Comparison of ENCODE assay signal across 1 cellular context in the genomic region with DNA sequence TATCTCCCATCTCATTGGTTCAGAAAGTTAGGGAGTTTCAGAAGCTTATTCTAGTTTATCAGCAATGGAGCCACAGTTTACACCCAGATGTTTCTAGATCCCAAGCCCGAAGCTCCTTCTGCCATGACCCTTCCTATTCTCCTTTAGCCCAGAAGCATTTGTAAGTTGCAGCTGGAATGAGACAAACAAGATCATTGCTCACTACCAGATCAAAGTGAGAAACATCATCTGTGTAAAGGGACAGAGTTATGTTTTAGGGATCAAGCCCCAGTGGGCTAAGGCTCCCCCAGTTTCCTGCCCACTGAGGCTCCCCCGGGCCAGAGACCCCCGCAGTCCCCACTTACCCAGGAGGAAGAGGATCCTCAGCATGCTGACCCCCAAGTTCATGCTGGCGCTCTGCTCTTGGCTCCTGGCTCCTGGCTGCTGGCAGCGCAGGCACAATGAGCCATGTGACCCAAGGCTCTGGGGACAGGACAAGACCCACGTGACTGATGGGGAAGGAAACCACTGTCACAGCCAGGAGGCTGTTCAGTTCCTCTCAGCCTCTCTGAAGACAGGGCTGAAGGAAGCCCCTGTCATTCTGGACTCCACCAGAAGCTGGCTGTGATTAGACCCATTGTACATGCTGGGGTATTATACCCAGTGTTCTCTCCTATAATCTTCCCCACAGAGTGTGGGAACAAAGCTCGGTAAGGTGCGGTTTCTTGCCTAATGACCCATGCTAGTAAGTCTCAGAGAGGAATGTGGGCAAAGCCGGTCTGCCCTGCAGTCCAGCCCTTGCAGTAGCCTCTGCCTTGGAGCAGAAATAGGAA.
TF ChIP-seq lines count a peak whose summit lies in the region.

Gene TMEM273, minus strand, starts transcription at position 442 of the 812 bp plus-strand sequence. Its CDS starts 55 bp downstream, at position 387.

TF ChIP-seq in K562, 482 proteins besides CTCF, POLR2A, EP300 and RAD21 (continued from another document and continues in another):
- TF ChIP-seq ARID4B (CRISPR knock-in tag; IDR thresholded peaks at IDR 0.05) = no peak
- TF ChIP-seq ZBTB40 (IDR thresholded peaks at IDR 0.05) = no peak
- no peak for TF ChIP-seq ZBTB40 (CRISPR knock-in tag; IDR thresholded peaks at IDR 0.05)
- TF ChIP-seq ADNP (tag; IDR thresholded peaks at IDR 0.05) = no peak
- TF ChIP-seq, protein P1, sequence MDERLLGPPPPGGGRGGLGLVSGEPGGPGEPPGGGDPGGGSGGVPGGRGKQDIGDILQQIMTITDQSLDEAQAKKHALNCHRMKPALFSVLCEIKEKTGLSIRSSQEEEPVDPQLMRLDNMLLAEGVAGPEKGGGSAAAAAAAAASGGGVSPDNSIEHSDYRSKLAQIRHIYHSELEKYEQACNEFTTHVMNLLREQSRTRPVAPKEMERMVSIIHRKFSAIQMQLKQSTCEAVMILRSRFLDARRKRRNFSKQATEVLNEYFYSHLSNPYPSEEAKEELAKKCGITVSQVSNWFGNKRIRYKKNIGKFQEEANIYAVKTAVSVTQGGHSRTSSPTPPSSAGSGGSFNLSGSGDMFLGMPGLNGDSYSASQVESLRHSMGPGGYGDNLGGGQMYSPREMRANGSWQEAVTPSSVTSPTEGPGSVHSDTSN (CRISPR knock-in tag; IDR thresholded peaks at IDR 0.05; ENCODE audit: low read depth) = no peak
- TF ChIP-seq, protein P1 (tag; conservative IDR thresholded peaks at IDR 0.05; ENCODE audit: low read depth) = no peak
- no peak for TF ChIP-seq ZNF668 (CRISPR knock-in tag; IDR thresholded peaks at IDR 0.05)
- no peak for TF ChIP-seq NR3C1 (CRISPR knock-in tag; IDR thresholded peaks at IDR 0.05)
- no peak for TF ChIP-seq NELFE (IDR thresholded peaks at IDR 0.05; ENCODE audit: insufficient read depth, insufficient read length)
- TF ChIP-seq, protein P2, sequence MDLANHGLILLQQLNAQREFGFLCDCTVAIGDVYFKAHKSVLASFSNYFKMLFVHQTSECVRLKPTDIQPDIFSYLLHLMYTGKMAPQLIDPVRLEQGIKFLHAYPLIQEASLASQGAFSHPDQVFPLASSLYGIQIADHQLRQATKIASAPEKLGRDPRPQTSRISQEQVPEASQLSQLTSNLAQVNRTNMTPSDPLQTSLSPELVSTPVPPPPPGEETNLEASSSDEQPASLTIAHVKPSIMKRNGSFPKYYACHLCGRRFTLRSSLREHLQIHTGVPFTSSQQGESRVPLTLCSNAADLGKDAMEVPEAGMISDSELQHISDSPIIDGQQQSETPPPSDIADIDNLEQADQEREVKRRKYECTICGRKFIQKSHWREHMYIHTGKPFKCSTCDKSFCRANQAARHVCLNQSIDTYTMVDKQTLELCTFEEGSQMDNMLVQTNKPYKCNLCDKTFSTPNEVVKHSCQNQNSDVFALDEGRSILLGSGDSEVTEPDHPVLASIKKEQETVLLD (IDR thresholded peaks at IDR 0.05) = no peak
- TF ChIP-seq MYC (IDR thresholded peaks at IDR 0.05; ENCODE audit: low read depth, low read length) = peak; percentile 89
- no peak; the same call in 1 of the 2 replicates for TF ChIP-seq MYC (CRISPR knock-in tag; IDR thresholded peaks at IDR 0.05; ENCODE audit: borderline replicate concordance, low read depth)
- no peak for TF ChIP-seq TCF7L2 (IDR thresholded peaks at IDR 0.05; ENCODE audit: low read depth, low read length)
- TF ChIP-seq BMI1 (IDR thresholded peaks at IDR 0.05; ENCODE audit: low read length) = no peak
- peak; percentile 62; the same call in 1 of the 2 replicates for TF ChIP-seq CTBP1 (IDR thresholded peaks at IDR 0.05; ENCODE audit: borderline replicate concordance)
- 0 out of 2 replicates have a peak, but pooled peaks have one; percentile 45 for TF ChIP-seq ELF2 (CRISPR knock-in tag; IDR thresholded peaks at IDR 0.05)
- no peak for TF ChIP-seq ZNF696 (CRISPR knock-in tag; conservative IDR thresholded peaks at IDR 0.05)
- TF ChIP-seq MBD2 (IDR thresholded peaks at IDR 0.05; ENCODE audit: borderline replicate concordance, low read depth) = no peak
- no peak for TF ChIP-seq ZBTB8A (IDR thresholded peaks at IDR 0.05; ENCODE audit: partially characterized antibody)
- TF ChIP-seq FOXJ2 (tag; IDR thresholded peaks at IDR 0.05) = no peak
- TF ChIP-seq IRF2 (CRISPR knock-in tag; IDR thresholded peaks at IDR 0.05) = no peak
- TF ChIP-seq, protein P3, sequence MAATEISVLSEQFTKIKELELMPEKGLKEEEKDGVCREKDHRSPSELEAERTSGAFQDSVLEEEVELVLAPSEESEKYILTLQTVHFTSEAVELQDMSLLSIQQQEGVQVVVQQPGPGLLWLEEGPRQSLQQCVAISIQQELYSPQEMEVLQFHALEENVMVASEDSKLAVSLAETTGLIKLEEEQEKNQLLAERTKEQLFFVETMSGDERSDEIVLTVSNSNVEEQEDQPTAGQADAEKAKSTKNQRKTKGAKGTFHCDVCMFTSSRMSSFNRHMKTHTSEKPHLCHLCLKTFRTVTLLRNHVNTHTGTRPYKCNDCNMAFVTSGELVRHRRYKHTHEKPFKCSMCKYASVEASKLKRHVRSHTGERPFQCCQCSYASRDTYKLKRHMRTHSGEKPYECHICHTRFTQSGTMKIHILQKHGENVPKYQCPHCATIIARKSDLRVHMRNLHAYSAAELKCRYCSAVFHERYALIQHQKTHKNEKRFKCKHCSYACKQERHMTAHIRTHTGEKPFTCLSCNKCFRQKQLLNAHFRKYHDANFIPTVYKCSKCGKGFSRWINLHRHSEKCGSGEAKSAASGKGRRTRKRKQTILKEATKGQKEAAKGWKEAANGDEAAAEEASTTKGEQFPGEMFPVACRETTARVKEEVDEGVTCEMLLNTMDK (IDR thresholded peaks at IDR 0.05; ENCODE audit: borderline replicate concordance, insufficient read depth, low read depth, low read length, poor library complexity, severe bottlenecking) = no peak
- TF ChIP-seq, protein P4, sequence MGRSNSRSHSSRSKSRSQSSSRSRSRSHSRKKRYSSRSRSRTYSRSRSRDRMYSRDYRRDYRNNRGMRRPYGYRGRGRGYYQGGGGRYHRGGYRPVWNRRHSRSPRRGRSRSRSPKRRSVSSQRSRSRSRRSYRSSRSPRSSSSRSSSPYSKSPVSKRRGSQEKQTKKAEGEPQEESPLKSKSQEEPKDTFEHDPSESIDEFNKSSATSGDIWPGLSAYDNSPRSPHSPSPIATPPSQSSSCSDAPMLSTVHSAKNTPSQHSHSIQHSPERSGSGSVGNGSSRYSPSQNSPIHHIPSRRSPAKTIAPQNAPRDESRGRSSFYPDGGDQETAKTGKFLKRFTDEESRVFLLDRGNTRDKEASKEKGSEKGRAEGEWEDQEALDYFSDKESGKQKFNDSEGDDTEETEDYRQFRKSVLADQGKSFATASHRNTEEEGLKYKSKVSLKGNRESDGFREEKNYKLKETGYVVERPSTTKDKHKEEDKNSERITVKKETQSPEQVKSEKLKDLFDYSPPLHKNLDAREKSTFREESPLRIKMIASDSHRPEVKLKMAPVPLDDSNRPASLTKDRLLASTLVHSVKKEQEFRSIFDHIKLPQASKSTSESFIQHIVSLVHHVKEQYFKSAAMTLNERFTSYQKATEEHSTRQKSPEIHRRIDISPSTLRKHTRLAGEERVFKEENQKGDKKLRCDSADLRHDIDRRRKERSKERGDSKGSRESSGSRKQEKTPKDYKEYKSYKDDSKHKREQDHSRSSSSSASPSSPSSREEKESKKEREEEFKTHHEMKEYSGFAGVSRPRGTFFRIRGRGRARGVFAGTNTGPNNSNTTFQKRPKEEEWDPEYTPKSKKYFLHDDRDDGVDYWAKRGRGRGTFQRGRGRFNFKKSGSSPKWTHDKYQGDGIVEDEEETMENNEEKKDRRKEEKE (IDR thresholded peaks at IDR 0.05; ENCODE audit: borderline replicate concordance in 1 of 2, control insufficient read depth in 1 of 2, low read depth in 2 of 2, low read length in 1 of 2) = no peak
- no peak for TF ChIP-seq KLF1 (tag; IDR thresholded peaks at IDR 0.05)
